13 cellular contexts compared by ENCODE assay signal in the genomic region with DNA sequence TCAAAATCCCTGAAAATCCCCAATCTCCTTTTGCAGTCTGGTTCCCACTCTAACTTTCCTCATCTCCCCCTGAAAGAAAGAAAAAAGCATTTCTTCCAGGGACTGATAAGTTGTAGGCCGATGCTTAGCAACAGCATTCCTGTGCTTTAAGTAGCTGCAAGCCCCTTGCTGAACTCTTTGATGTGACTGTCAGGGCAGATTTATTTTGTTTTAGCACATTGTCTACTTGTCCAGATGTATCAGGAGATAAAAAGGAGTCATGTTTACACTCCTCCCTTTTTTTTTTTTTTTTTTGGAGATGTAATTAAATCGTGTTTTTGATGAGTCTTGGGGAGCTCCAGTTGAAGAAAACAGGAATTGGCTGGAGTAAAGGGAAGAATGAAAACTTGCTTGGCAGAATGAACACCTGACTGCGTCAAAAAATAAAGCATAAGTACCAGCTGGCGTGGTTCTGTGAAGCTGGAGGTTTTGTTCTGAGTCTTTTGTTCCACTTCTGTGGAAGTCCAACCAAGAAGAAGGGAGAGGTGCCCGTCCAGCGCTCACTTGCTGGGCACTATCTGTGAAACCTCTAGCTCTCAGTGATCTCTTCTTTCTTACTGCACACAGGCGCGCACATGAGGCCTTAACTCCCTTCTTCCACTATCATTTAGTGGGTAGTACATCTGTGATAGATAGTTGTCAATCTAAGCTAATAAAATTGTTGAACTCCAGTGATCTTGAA.
DNase-seq lines count a peak whose midpoint lies in the region; ATAC-seq and TF ChIP-seq lines count a peak whose summit lies in the region.
"Had no signal": no experiment of that assay in that cellular context is flagged by ENCODE, and none has a peak within 500 bp of the region (broad histone marks: within the 10 kb centered on the region; RNA-seq: fewer than 3 reads in every experiment).

No MANE protein-coding gene starts in this region.

- DNase-seq in AG08395 (ENCODE audit: low spot score): peak; percentile 13
- DNase-seq in RPMI7951 (ENCODE audit: low read depth): peak; percentile 50
- peak; percentile 7 for DNase-seq in fibroblast of mammary gland (ENCODE audit: low read depth)
- DNase-seq in nephron progenitor cell: peak; percentile 24
- no peak for DNase-seq in DMS153 (lab: John Stamatoyannopoulos, UW)
- DNase-seq in NCI-H82 treated with DMSO at 0.1 percent for 48 hours (lab: John Stamatoyannopoulos, UW; ENCODE audit: unreplicated experiment): no peak
- DNase-seq in activated effector memory CD4-positive, alpha-beta T cell treated with anti-CD3 and anti-CD28 coated beads, Interleukin-2, amount 50 U/mL, for 16 hours: no peak
- DNase-seq: activated CD8-positive, alpha-beta memory T cell treated with anti-CD3 and anti-CD28 coated beads, Interleukin-2, amount 50 U/mL, for 48 hours; activated naive CD8-positive, alpha-beta T cell treated with anti-CD3 and anti-CD28 coated beads, Interleukin-2, amount 50 U/mL, for 24 hours had no signal

- H3K4me3 ChIP-seq in fibroblast of mammary gland (ENCODE audit: control insufficient read depth, low read depth, low read length): no peak overlapping the region
- H3K4me3 ChIP-seq: gastroesophageal sphincter, HAP-1, SJSA1 had no signal

- no peak for ATAC-seq in HG03571 (IDR thresholded peaks at IDR 0.05; ENCODE audit: unreplicated experiment)

- H3K4me1 Mint-ChIP-seq in nephron progenitor cell: peaks cover 83% of the 10 kb centered on the region
- H3K4me1 Mint-ChIP-seq: activated naive CD8-positive, alpha-beta T cell treated with anti-CD3 and anti-CD28 coated beads, Interleukin-2, amount 50 U/mL, for 24 hours had no signal

- H3K27me3 Mint-ChIP-seq in nephron progenitor cell (ENCODE audit: low read depth, poor library complexity): peaks cover 3% of the 10 kb centered on the region

- no peaks in the 10 kb centered on the region for H3K9me3 Mint-ChIP-seq in nephron progenitor cell

- H3K27ac Mint-ChIP-seq in nephron progenitor cell: peak overlapping the region; percentile 96
- H3K27ac Mint-ChIP-seq: activated naive CD8-positive, alpha-beta T cell treated with anti-CD3 and anti-CD28 coated beads, Interleukin-2, amount 50 U/mL, for 24 hours had no signal

- H3K4me3 Mint-ChIP-seq in nephron progenitor cell: peak overlapping the region; percentile 58
- H3K4me3 Mint-ChIP-seq: activated naive CD8-positive, alpha-beta T cell treated with anti-CD3 and anti-CD28 coated beads, Interleukin-2, amount 50 U/mL, for 24 hours had no signal

- no peaks in the 10 kb centered on the region for H3K36me3 Mint-ChIP-seq in nephron progenitor cell (ENCODE audit: low read depth)

- no peak for TF ChIP-seq CTCF in fibroblast of mammary gland (conservative IDR thresholded peaks at IDR 0.05; ENCODE audit: control insufficient read depth, insufficient read depth, low read depth, low read length)
- no peak for TF ChIP-seq CTCF in nephron progenitor cell (IDR thresholded peaks at IDR 0.05)

Comparison
In these comparisons a context has a peak if more than half of its experiments do, and no peak if none do; other contexts are left out.
1. DNase-seq: peak in AG08395 (single experiment), RPMI7951 (single experiment), fibroblast of mammary gland (single experiment) and nephron progenitor cell (single experiment); none in DMS153 (single experiment), NCI-H82 treated with DMSO at 0.1 percent for 48 hours (single experiment) and activated effector memory CD4-positive, alpha-beta T cell treated with anti-CD3 and anti-CD28 coated beads, Interleukin-2, amount 50 U/mL, for 16 hours (single experiment).